12 cellular contexts compared by ENCODE assay signal in the genomic region with DNA sequence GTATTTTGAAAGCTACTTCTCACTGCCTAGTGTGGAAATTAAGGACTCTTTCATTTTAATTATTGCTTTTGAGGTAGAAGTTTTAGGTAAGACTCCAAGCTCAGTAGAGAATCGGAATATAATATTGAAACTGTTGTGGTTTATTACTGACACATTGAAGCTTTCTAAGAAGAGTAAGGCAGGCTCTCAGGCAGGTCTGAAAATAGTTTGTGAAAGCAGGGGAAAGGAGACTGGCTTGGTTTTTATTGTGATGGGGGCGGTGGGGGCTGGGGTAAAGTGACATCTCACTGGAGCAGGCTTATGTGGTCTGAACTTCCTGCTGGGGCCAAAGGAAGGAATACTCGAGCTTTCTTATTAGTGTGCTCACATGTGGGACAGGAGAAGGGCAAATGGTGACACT.
DNase-seq lines count a peak whose midpoint lies in the region; ATAC-seq, FAIRE-seq and TF ChIP-seq lines count a peak whose summit lies in the region.
"Had no signal": no experiment of that assay in that cellular context is flagged by ENCODE, and none has a peak within 500 bp of the region (broad histone marks: within the 10 kb centered on the region; RNA-seq: fewer than 3 reads in every experiment).

No MANE protein-coding gene starts in this region.

- peak; percentile 51 for ATAC-seq in GM19468 (IDR thresholded peaks at IDR 0.05; ENCODE audit: extremely low read depth, unreplicated experiment)
- peak; percentile 83 for ATAC-seq in HG03039 (IDR thresholded peaks at IDR 0.05; ENCODE audit: unreplicated experiment)
- no peak for ATAC-seq in T-helper 17 cell

- H3K4me3 Mint-ChIP-seq in T-helper 17 cell, result no peak overlapping the region
- H3K4me3 Mint-ChIP-seq in nephron progenitor cell, result no peak overlapping the region
- H3K4me3 Mint-ChIP-seq: CD4-positive, alpha-beta T cell; nephron had no signal

- H3K9me3 Mint-ChIP-seq in nephron progenitor cell, result no peaks in the 10 kb centered on the region
- H3K9me3 Mint-ChIP-seq: CD4-positive, alpha-beta T cell; nephron had no signal

- no peaks in the 10 kb centered on the region for H3K36me3 Mint-ChIP-seq in T-helper 17 cell (ENCODE audit: low read depth)
- no peaks in the 10 kb centered on the region for H3K36me3 Mint-ChIP-seq in nephron progenitor cell (ENCODE audit: low read depth)

- H3K27me3 Mint-ChIP-seq in T-helper 17 cell (peaks cover 14% of the 10 kb centered on the region), nephron progenitor cell (ENCODE audit: low read depth, poor library complexity) (no peaks in the 10 kb centered on the region)

- peak; percentile 62 for FAIRE-seq in GM18507 (lab: Jason Lieb, UNC)

- H3K4me1 Mint-ChIP-seq in T-helper 17 cell (no peaks in the 10 kb centered on the region), nephron progenitor cell (peaks cover 6% of the 10 kb centered on the region)
- H3K4me1 Mint-ChIP-seq: nephron had no signal

- no peak for TF ChIP-seq CTCF in nephron progenitor cell (IDR thresholded peaks at IDR 0.05)

- no peak for DNase-seq in GM18507 (ENCODE audit: extremely low spot score, insufficient read length, low read depth)
- no peak for DNase-seq in T-helper 17 cell
- DNase-seq in NCI-H774 (lab: John Stamatoyannopoulos, UW), result no peak
- no peak for DNase-seq in nephron progenitor cell
- no peak for DNase-seq in T1000 (lab: John Stamatoyannopoulos, UW)
- no peak for DNase-seq in NCI-H82 (lab: John Stamatoyannopoulos, UW)
- DNase-seq: amygdala; CD4-positive, alpha-beta T cell; MG63 had no signal

- H3K9me3 ChIP-seq in T-helper 17 cell (ENCODE audit: control insufficient read depth, low read length, poor library complexity, severe bottlenecking), result no peaks in the 10 kb centered on the region
- H3K9me3 ChIP-seq: MG63 had no signal

- H3K27ac Mint-ChIP-seq in T-helper 17 cell (peak overlapping the region; percentile 12), nephron progenitor cell (no peak overlapping the region)
- H3K27ac Mint-ChIP-seq: CD4-positive, alpha-beta T cell; nephron had no signal
